Comparison of ENCODE assay signal across 17 cellular contexts in genomic region chr13:78161266-78161665, GRCh38.
"Had no signal": no experiment of that assay in that cellular context is flagged by ENCODE, and none has a peak within 500 bp of the region (broad histone marks: within the 10 kb centered on the region; RNA-seq: fewer than 3 reads in every experiment).

No MANE protein-coding gene starts in this region.

- H3K27ac ChIP-seq: foreskin keratinocyte, neutrophil, parathyroid adenoma, sigmoid colon, thyroid gland had no signal

- H3K79me2 ChIP-seq: parathyroid adenoma had no signal

- H3K27me3 Mint-ChIP-seq: activated CD4-positive, alpha-beta T cell treated with anti-CD3 and anti-CD28 coated beads, Interleukin-2, amount 10 ng/mL, durations not matched to agents 24 days and 14 days; stimulated activated memory B cell treated with anti-CD40 and anti-IgM and Interleukin-4, amounts not matched to agents 10 μg/mL and 1 μg/mL and 100 μg/mL, for 72 hours had no signal

- H3K4me1 Mint-ChIP-seq: activated CD4-positive, alpha-beta T cell treated with anti-CD3 and anti-CD28 coated beads, Interleukin-2, amount 10 ng/mL, durations not matched to agents 24 days and 14 days; brain; natural killer cell had no signal

- H3K9me3 Mint-ChIP-seq: activated CD4-positive, alpha-beta T cell treated with anti-CD3 and anti-CD28 coated beads, Interleukin-2, amount 10 ng/mL, durations not matched to agents 24 days and 14 days; activated naive CD8-positive, alpha-beta T cell treated with anti-CD3 and anti-CD28 coated beads for 36 hours; brain; natural killer cell; stimulated activated memory B cell treated with anti-CD40 and anti-IgM and Interleukin-4, amounts not matched to agents 10 μg/mL and 1 μg/mL and 100 μg/mL, for 72 hours had no signal

- DNase-seq: activated CD4-positive, alpha-beta T cell treated with anti-CD3 and anti-CD28 coated beads, Interleukin-2, amount 10 ng/mL, durations not matched to agents 24 days and 14 days; activated CD4-positive, CD25-positive, alpha-beta regulatory T cell; activated naive CD8-positive, alpha-beta T cell treated with anti-CD3 and anti-CD28 coated beads for 36 hours; central memory CD4-positive, alpha-beta T cell; cortex of kidney; effector memory CD4-positive, alpha-beta T cell; glutamatergic neuron; left ventricle myocardium superior; natural killer cell; sigmoid colon; stimulated activated CD4-positive, alpha-beta T cell treated with anti-CD3 and anti-CD28 coated beads, Interleukin-2, amount 100 ng/mL, for 48 hours; thyroid gland had no signal

- H3K4me3 Mint-ChIP-seq: activated CD4-positive, alpha-beta T cell treated with anti-CD3 and anti-CD28 coated beads, Interleukin-2, amount 10 ng/mL, durations not matched to agents 24 days and 14 days; activated naive CD8-positive, alpha-beta T cell treated with anti-CD3 and anti-CD28 coated beads for 36 hours; brain; natural killer cell; stimulated activated memory B cell treated with anti-CD40 and anti-IgM and Interleukin-4, amounts not matched to agents 10 μg/mL and 1 μg/mL and 100 μg/mL, for 72 hours had no signal

- H3K27ac Mint-ChIP-seq: activated CD4-positive, alpha-beta T cell treated with anti-CD3 and anti-CD28 coated beads, Interleukin-2, amount 10 ng/mL, durations not matched to agents 24 days and 14 days; activated naive CD8-positive, alpha-beta T cell treated with anti-CD3 and anti-CD28 coated beads for 36 hours; brain; natural killer cell; stimulated activated memory B cell treated with anti-CD40 and anti-IgM and Interleukin-4, amounts not matched to agents 10 μg/mL and 1 μg/mL and 100 μg/mL, for 72 hours had no signal

- H3K4me3 ChIP-seq: sigmoid colon, thyroid gland had no signal

- H3K36me3 Mint-ChIP-seq: activated naive CD8-positive, alpha-beta T cell treated with anti-CD3 and anti-CD28 coated beads for 36 hours; brain; natural killer cell; stimulated activated memory B cell treated with anti-CD40 and anti-IgM and Interleukin-4, amounts not matched to agents 10 μg/mL and 1 μg/mL and 100 μg/mL, for 72 hours had no signal

- H3K36me3 ChIP-seq: neutrophil, sigmoid colon, thyroid gland had no signal

- ATAC-seq: foreskin keratinocyte, left ventricle myocardium superior, natural killer cell had no signal

- H3K4me1 ChIP-seq: foreskin keratinocyte, parathyroid adenoma, sigmoid colon, thyroid gland had no signal

- H2AFZ ChIP-seq: parathyroid adenoma had no signal

- H3K27me3 ChIP-seq: foreskin keratinocyte, neutrophil, sigmoid colon, thyroid gland had no signal

- H3K9me3 ChIP-seq: neutrophil, sigmoid colon, thyroid gland had no signal

- H3K9ac ChIP-seq: parathyroid adenoma had no signal
